Comparison of ENCODE assay signal across 1 cellular context in the genomic region with DNA sequence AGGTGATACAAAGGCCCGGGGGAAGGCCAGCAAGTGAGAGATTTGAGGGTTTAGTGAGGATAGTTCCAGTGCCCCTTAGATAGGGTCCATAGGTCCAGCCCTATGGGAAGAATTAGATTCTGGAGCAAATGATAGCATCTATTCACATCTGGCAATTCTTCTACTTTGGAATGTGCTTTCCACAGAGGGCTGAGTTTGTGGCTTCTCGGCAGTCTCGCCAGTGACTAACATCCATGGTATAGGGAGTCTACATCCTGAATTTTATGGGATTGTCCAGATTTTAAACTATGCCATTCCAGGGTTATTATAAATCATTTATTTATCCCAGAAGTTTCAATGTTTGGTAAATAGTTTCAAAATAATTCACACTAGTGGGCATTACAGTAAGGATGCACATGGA.
TF ChIP-seq lines count a peak whose summit lies in the region.

No MANE protein-coding gene starts in this region.

TF ChIP-seq in IMR-90, 13 proteins besides CTCF, POLR2A, EP300 and RAD21 (continued from another document):
- TF ChIP-seq CHD1 (IDR thresholded peaks at IDR 0.05; ENCODE audit: low read depth, low read length) (no peak), SMC3 (IDR thresholded peaks at IDR 0.05; ENCODE audit: low read depth, low read length) (no peak), RCOR1 (IDR thresholded peaks at IDR 0.05; ENCODE audit: insufficient replicate concordance, low read length) (no peak), MAZ (IDR thresholded peaks at IDR 0.05; ENCODE audit: borderline replicate concordance, low read depth, low read length) (no peak), MAFK (IDR thresholded peaks at IDR 0.05; ENCODE audit: low read depth, low read length) (no peak), CEBPB (IDR thresholded peaks at IDR 0.05; ENCODE audit: low read depth, low read length) (no peak)
- TF ChIP-seq, protein P1, sequence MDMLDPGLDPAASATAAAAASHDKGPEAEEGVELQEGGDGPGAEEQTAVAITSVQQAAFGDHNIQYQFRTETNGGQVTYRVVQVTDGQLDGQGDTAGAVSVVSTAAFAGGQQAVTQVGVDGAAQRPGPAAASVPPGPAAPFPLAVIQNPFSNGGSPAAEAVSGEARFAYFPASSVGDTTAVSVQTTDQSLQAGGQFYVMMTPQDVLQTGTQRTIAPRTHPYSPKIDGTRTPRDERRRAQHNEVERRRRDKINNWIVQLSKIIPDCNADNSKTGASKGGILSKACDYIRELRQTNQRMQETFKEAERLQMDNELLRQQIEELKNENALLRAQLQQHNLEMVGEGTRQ (IDR thresholded peaks at IDR 0.05; ENCODE audit: low read depth, low read length): no peak
TF ChIP-seq in IMR-90: peak in this region for 0.
